Comparison of ENCODE assay signal across 8 cellular contexts in genomic region chr20:32536861-32537656, GRCh38.
DNase-seq lines count a peak whose midpoint lies in the region; ATAC-seq lines count a peak whose summit lies in the region.

No MANE protein-coding gene starts in this region.

- no peak overlapping the region for H3K27ac ChIP-seq in SK-N-MC
- H3K27ac ChIP-seq in angular gyrus (ENCODE audit: low read depth, low read length) = peak overlapping the region; percentile 72

- H3K4me3 ChIP-seq in SK-N-MC = peak overlapping the region; percentile 52

- no peaks in the 10 kb centered on the region for H3K36me3 ChIP-seq in SK-N-MC (ENCODE audit: insufficient read depth, low read length)

- H3K9me3 ChIP-seq in SK-N-MC (ENCODE audit: low read depth, low read length) = no peaks in the 10 kb centered on the region

- peak; percentile 40 for DNase-seq in KG1 (lab: John Stamatoyannopoulos, UW)
- no peak for DNase-seq in SK-N-MC (ENCODE audit: low read depth, low spot score)
- DNase-seq in islet precursor cell = peak; percentile 54
- DNase-seq in stimulated activated CD8-positive, alpha-beta memory T cell treated with anti-CD3 and anti-CD28 coated beads, Interleukin-7, amount 100 ng/mL, for 1 hour (ENCODE audit: low read depth in 2 of 2) = peak; percentile 17 to 37
- DNase-seq in GF-D8 (lab: John Stamatoyannopoulos, UW) = no peak

- ATAC-seq in GM18867 (IDR thresholded peaks at IDR 0.05; ENCODE audit: unreplicated experiment) (peak; percentile 32), GM19455 (IDR thresholded peaks at IDR 0.05; ENCODE audit: unreplicated experiment) (no peak)

- no peak overlapping the region for H3K9ac ChIP-seq in SK-N-MC (ENCODE audit: insufficient read length)

Comparison
In these comparisons a context has a peak if more than half of its experiments do, and no peak if none do; other contexts are left out.
1. DNase-seq: peak in KG1 (single experiment), islet precursor cell (single experiment) and stimulated activated CD8-positive, alpha-beta memory T cell treated with anti-CD3 and anti-CD28 coated beads, Interleukin-7, amount 100 ng/mL, for 1 hour (2 of 2); none in SK-N-MC (single experiment) and GF-D8 (single experiment).